Comparison of ENCODE assay signal across 8 cellular contexts in genomic region chr5:76402251-76402879, GRCh38. TPM values are rescaled to one million over a fixed set of nuclear protein-coding genes. Genes with fewer than 3 reads are reported as not detected.
DNase-seq lines count a peak whose midpoint lies in the region; ATAC-seq, FAIRE-seq and TF ChIP-seq lines count a peak whose summit lies in the region.

No MANE protein-coding gene starts in this region.

- no peaks in the 10 kb centered on the region for H3K27me3 ChIP-seq in BLaER1
- H3K27me3 ChIP-seq in HUES48 (ENCODE audit: control insufficient read depth, insufficient read depth, low read length) = peaks cover 21% of the 10 kb centered on the region; the same call in 1 of the 2 replicates

- peak overlapping the region; percentile 92 for H3K27ac Mint-ChIP-seq in WTC11
- H3K27ac Mint-ChIP-seq in central memory CD8-positive, alpha-beta T cell (ENCODE audit: low read depth) = peak overlapping the region; percentile 100

- no peak for FAIRE-seq in RCC 7860 (lab: Jason Lieb, UNC)

- peak; percentile 33 for ATAC-seq in GM21381 (IDR thresholded peaks at IDR 0.05; ENCODE audit: unreplicated experiment)
- ATAC-seq in WTC11 = peak; percentile 26
- ATAC-seq in central memory CD8-positive, alpha-beta T cell (replicated peaks; ENCODE audit: extremely low read depth, poor library complexity, severe bottlenecking) = peak; percentile 57

- POLR2A ChIA-PET in WTC11 (lab: Charles Lee) = interaction anchor here (0.6 kb wide), 1 partner anchor 123 kb away, joined by 3 read pairs; no protein-coding TSS in a partner anchor

- H4K20me1 ChIP-seq in BLaER1 = peaks cover 9% of the 10 kb centered on the region; the same call in 1 of the 2 replicates

- peaks cover 50% of the 10 kb centered on the region for H3K4me1 Mint-ChIP-seq in WTC11
- peaks cover 61% of the 10 kb centered on the region for H3K4me1 Mint-ChIP-seq in central memory CD8-positive, alpha-beta T cell

- H3K4me3 ChIP-seq in BLaER1 (peak overlapping the region; percentile 96), HUES48 (ENCODE audit: low read depth, low read length) (peak overlapping the region; percentile 83)

- DNase-seq in WTC11 (ENCODE audit: low spot score) = peak; percentile 61
- peak; percentile 54 to 76 for DNase-seq in central memory CD8-positive, alpha-beta T cell (ENCODE audit: low spot score in 2 of 2)
- DNase-seq in medulla oblongata (ENCODE audit: extremely low spot score) = peak; percentile 33
- peak; percentile 54 to 62 for DNase-seq in stimulated activated CD8-positive, alpha-beta memory T cell treated with anti-CD3 and anti-CD28 coated beads, Interleukin-15, amount 100 ng/mL, for 4 hours (ENCODE audit: low read depth in 2 of 2)
- no peak for DNase-seq in RCC 7860 (ENCODE audit: low spot score)

- CTCF ChIA-PET in WTC11 (lab: Charles Lee) = interaction anchor here (0.6 to 5.1 kb wide), 20 partner anchors 10 to 417 kb away, joined by 3 to 71 read pairs (median 5); partner anchors contain the start of gene F2RL1

- H3K27me3 Mint-ChIP-seq in WTC11 (ENCODE audit: low read depth) = no peaks in the 10 kb centered on the region; the same call in 1 of the 2 replicates
- H3K27me3 Mint-ChIP-seq in central memory CD8-positive, alpha-beta T cell = no peaks in the 10 kb centered on the region

- no peaks in the 10 kb centered on the region for H3K36me3 Mint-ChIP-seq in WTC11
- peaks cover 23% of the 10 kb centered on the region for H3K36me3 Mint-ChIP-seq in central memory CD8-positive, alpha-beta T cell (ENCODE audit: insufficient read depth)

- peak overlapping the region; percentile 97 for H3K27ac ChIP-seq in BLaER1
- peak overlapping the region; percentile 72 for H3K27ac ChIP-seq in HUES48 (ENCODE audit: low read depth, low read length)

- peak overlapping the region; percentile 97 for H3K9ac ChIP-seq in BLaER1
- H3K9ac ChIP-seq in HUES48 (ENCODE audit: low read depth, low read length) = 0 out of 2 replicates have a peak overlapping the region, but pooled peaks have one; percentile 22

- no peaks in the 10 kb centered on the region for H3K9me3 Mint-ChIP-seq in WTC11
- no peaks in the 10 kb centered on the region for H3K9me3 Mint-ChIP-seq in central memory CD8-positive, alpha-beta T cell

- no peak for TF ChIP-seq CTCF in WTC11 (IDR thresholded peaks at IDR 0.05)

- H3K4me3 Mint-ChIP-seq in WTC11 = peak overlapping the region; percentile 90
- H3K4me3 Mint-ChIP-seq in central memory CD8-positive, alpha-beta T cell = peak overlapping the region; percentile 98

- no peaks in the 10 kb centered on the region for H3K36me3 ChIP-seq in BLaER1
- no peaks in the 10 kb centered on the region for H3K36me3 ChIP-seq in HUES48 (ENCODE audit: control insufficient read depth, insufficient read depth, low read length)

- H3K9me3 ChIP-seq in BLaER1 (no peaks in the 10 kb centered on the region), HUES48 (ENCODE audit: control insufficient read depth, insufficient read depth, low read length) (no peaks in the 10 kb centered on the region)

- peak overlapping the region; percentile 95 for H3K4me2 ChIP-seq in BLaER1

- H3K4me1 ChIP-seq in BLaER1 = peaks cover 50% of the 10 kb centered on the region
- H3K4me1 ChIP-seq in HUES48 (ENCODE audit: control insufficient read depth, insufficient read depth, low read length) = peaks cover 32% of the 10 kb centered on the region

TF ChIP-seq in WTC11, 78 proteins besides CTCF, POLR2A, EP300 and RAD21:
- TF ChIP-seq TCF7 (CRISPR knock-in tag; IDR thresholded peaks at IDR 0.05; ENCODE audit: low read depth) = no peak
- no peak for TF ChIP-seq KAT7 (CRISPR knock-in tag; IDR thresholded peaks at IDR 0.05; ENCODE audit: borderline replicate concordance)
- peak; percentile 97 for TF ChIP-seq ZNF121 (CRISPR knock-in tag; IDR thresholded peaks at IDR 0.05)
- TF ChIP-seq FOXP1 (CRISPR knock-in tag; IDR thresholded peaks at IDR 0.05; ENCODE audit: borderline replicate concordance) = no peak
- TF ChIP-seq FOXK1 (CRISPR knock-in tag; IDR thresholded peaks at IDR 0.05) = no peak
- TF ChIP-seq GTF2I (CRISPR knock-in tag; conservative IDR thresholded peaks at IDR 0.05) = 0 out of 2 replicates have a peak, but pooled peaks have one; percentile 18

RNA-seq across cellular contexts. Expression of gene IQGAP2, which starts 0.7 kb away (rescaled TPM):
- total RNA-seq in WTC11 (2021) = 63.0 to 70.6 TPM (median 64.4 TPM) in 3 replicates
